ENCODE assay signal across 3 cellular contexts in the genomic region with DNA sequence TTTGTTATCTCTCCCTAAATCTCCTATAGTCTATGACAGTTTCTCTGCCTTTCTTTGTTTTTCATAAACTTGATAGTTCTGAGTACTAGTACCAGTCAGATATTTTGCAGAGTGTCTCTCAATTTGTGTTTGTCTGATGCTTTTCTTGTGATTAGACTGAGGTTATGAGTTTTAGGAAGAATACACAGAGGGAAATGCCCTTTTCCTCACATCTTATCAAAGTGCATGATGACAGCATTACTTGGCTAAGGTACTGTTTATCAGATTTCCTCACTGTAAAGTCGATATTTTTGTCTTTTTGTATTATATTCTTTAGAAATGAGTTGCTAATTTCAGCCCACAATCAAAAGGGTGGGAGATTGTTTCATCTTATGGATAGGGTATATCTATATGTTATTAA.
TF ChIP-seq lines count a peak whose summit lies in the region.

No MANE protein-coding gene starts in this region.

TF ChIP-seq in liver, 16 proteins besides CTCF, POLR2A, EP300 and RAD21:
- TF ChIP-seq NR2F2 (IDR thresholded peaks at IDR 0.05) (no peak), FOXA2 (IDR thresholded peaks at IDR 0.05) (no peak), ATF3 (IDR thresholded peaks at IDR 0.05) (peak; percentile 13), RXRA (IDR thresholded peaks at IDR 0.05) (peak in 1 of 2 donors; percentile 22), HNF4A (conservative IDR thresholded peaks at IDR 0.05) (peak; percentile 37 to 47), JUND (IDR thresholded peaks at IDR 0.05) (no peak), HNF4G (IDR thresholded peaks at IDR 0.05) (no peak), GABPA (IDR thresholded peaks at IDR 0.05 in 1 of 2, conservative IDR thresholded peaks at IDR 0.05 in 1 of 2) (no peak), FOXA1 (IDR thresholded peaks at IDR 0.05) (no peak)

TF ChIP-seq in HepG2, 621 proteins besides CTCF, POLR2A, EP300 and RAD21:
- TF ChIP-seq TGIF2 (CRISPR knock-in tag; IDR thresholded peaks at IDR 0.05) = no peak

TF ChIP-seq in endothelial cell of umbilical vein, 7 proteins besides CTCF, POLR2A, EP300 and RAD21:
- TF ChIP-seq, protein P1, sequence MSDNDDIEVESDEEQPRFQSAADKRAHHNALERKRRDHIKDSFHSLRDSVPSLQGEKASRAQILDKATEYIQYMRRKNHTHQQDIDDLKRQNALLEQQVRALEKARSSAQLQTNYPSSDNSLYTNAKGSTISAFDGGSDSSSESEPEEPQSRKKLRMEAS (IDR thresholded peaks at IDR 0.05; ENCODE audit: insufficient read depth, insufficient read length) = no peak
- TF ChIP-seq FOS (IDR thresholded peaks at IDR 0.05; ENCODE audit: borderline replicate concordance, insufficient read depth, low read length) = no peak
- TF ChIP-seq EZH2 (IDR thresholded peaks at IDR 0.05; ENCODE audit: borderline replicate concordance, low read depth, low read length, severe bottlenecking) = no peak
- no peak for TF ChIP-seq GATA2 (IDR thresholded peaks at IDR 0.05; ENCODE audit: insufficient read depth, insufficient read length, low read depth, low read length)
- no peak for TF ChIP-seq JUN (IDR thresholded peaks at IDR 0.05; ENCODE audit: borderline replicate concordance, insufficient read depth, insufficient read length, low read depth)
